18 cellular contexts compared by ENCODE assay signal in the genomic region with DNA sequence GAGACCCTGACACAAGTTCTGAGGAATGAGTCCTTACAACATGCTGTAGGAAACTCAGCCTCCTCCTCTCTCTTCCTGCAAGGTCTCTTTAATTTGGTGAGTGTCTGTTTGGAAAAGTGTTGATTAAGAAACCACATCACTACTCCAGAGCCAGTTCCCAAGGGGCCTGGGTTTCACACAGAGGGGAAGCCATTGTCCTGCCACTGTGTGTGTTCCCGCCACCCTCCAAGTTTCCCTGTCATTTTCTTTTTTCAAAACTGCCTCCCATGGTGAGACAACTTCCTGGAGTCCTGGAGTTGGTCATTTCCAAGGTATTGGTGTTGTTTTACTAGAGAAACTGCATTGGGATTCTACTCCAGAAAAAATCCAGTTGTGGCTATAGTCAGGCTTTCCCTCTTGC.
DNase-seq lines count a peak whose midpoint lies in the region; ATAC-seq and TF ChIP-seq lines count a peak whose summit lies in the region.
"Had no signal": no experiment of that assay in that cellular context is flagged by ENCODE, and none has a peak within 500 bp of the region (broad histone marks: within the 10 kb centered on the region; RNA-seq: fewer than 3 reads in every experiment).

No MANE protein-coding gene starts in this region.

- no peak overlapping the region for H3K9ac ChIP-seq in stomach smooth muscle (ENCODE audit: low read length in 2 of 2)

- peak overlapping the region; percentile 91 for H3K27ac Mint-ChIP-seq in WTC11
- H3K27ac Mint-ChIP-seq: CD4-positive, alpha-beta T cell had no signal

- POLR2A ChIA-PET in WTC11 (lab: Charles Lee): no interaction called here

- ATAC-seq in WTC11: peak; percentile 86
- no peak for ATAC-seq in gastroesophageal sphincter
- ATAC-seq: PC-3 had no signal

- intact Hi-C loops in left ventricle myocardium inferior (cut with micrococcal nuclease): no loop called here

- TF ChIP-seq POLR2A in gastroesophageal sphincter (IDR thresholded peaks at IDR 0.05): no peak

- no peak for TF ChIP-seq CTCF in WTC11 (IDR thresholded peaks at IDR 0.05)
- TF ChIP-seq CTCF in gastroesophageal sphincter (IDR thresholded peaks at IDR 0.05): no peak
- TF ChIP-seq CTCF in left ventricle myocardium inferior (IDR thresholded peaks at IDR 0.05; ENCODE audit: borderline replicate concordance): no peak

- H3K27me3 ChIP-seq in stomach smooth muscle (ENCODE audit: control insufficient read depth in 1 of 2, insufficient read depth in 2 of 2, low read length in 2 of 2) (no peaks in the 10 kb centered on the region), gastroesophageal sphincter (no peaks in the 10 kb centered on the region), left ventricle myocardium inferior (ENCODE audit: low read depth) (peaks cover 8% of the 10 kb centered on the region)
- H3K27me3 ChIP-seq: BE2C had no signal

- DNase-seq in NCI-H146 (lab: John Stamatoyannopoulos, UW) (peak; percentile 8), NCI-H146 treated with DMSO at 0.1 percent for 48 hours (lab: John Stamatoyannopoulos, UW; ENCODE audit: unreplicated experiment) (no peak), WTC11 (ENCODE audit: low spot score) (no peak), iPS-NIHi11 (ENCODE audit: low spot score) (peak; percentile 57), left ventricle myocardium inferior (no peak), NCI-H1105 (lab: John Stamatoyannopoulos, UW) (no peak)
- DNase-seq: BE2C; CD4-positive, alpha-beta T cell; NCI-H1092 treated with DMSO at 0.1 percent for 48 hours; NCI-H187; NCI-H2171 treated with DMSO at 0.1 percent for 48 hours; NCI-H446 treated with DMSO at 0.1 percent for 48 hours; NCI-H748 treated with DMSO at 0.1 percent for 48 hours; PC-3 had no signal

- H3K36me3 ChIP-seq in stomach smooth muscle (ENCODE audit: control insufficient read depth in 2 of 2, insufficient read depth in 2 of 2, low read length in 2 of 2) (no peaks in the 10 kb centered on the region), gastroesophageal sphincter (no peaks in the 10 kb centered on the region), left ventricle myocardium inferior (no peaks in the 10 kb centered on the region)
- H3K36me3 ChIP-seq: BE2C had no signal

- H3K4me3 ChIP-seq in stomach smooth muscle (ENCODE audit: low read length in 2 of 2) (no peak overlapping the region), gastroesophageal sphincter (no peak overlapping the region), left ventricle myocardium inferior (no peak overlapping the region)

- 100% methylated on average over 1 of the region's 1 CpG for WGBS in gastroesophageal sphincter (ENCODE audit: low coverage in 1 of 2), 2 donors

- no peak overlapping the region for H3K4me3 Mint-ChIP-seq in WTC11
- H3K4me3 Mint-ChIP-seq: CD4-positive, alpha-beta T cell had no signal

- no peak for TF ChIP-seq EP300 in gastroesophageal sphincter (IDR thresholded peaks at IDR 0.05)

- CTCF ChIA-PET in WTC11 (lab: Charles Lee): interaction anchor here (1.4 to 2.7 kb wide), 3 partner anchors 12 to 135 kb away, joined by 3 to 12 read pairs (median 5); no protein-coding TSS in a partner anchor

- H3K27me3 Mint-ChIP-seq in WTC11 (ENCODE audit: low read depth): no peaks in the 10 kb centered on the region

- H3K4me1 Mint-ChIP-seq in WTC11: peaks cover 45% of the 10 kb centered on the region

- no peaks in the 10 kb centered on the region for H3K9me3 ChIP-seq in stomach smooth muscle (ENCODE audit: control insufficient read depth in 2 of 2, low read length in 2 of 2)
- no peaks in the 10 kb centered on the region for H3K9me3 ChIP-seq in gastroesophageal sphincter
- H3K9me3 ChIP-seq in left ventricle myocardium inferior (replicated peaks): no peaks in the 10 kb centered on the region
- H3K9me3 ChIP-seq: BE2C had no signal

- peaks cover 6% of the 10 kb centered on the region for H3K9me3 Mint-ChIP-seq in WTC11
- H3K9me3 Mint-ChIP-seq: CD4-positive, alpha-beta T cell had no signal

- H3K36me3 Mint-ChIP-seq in WTC11: no peaks in the 10 kb centered on the region

- H3K4me1 ChIP-seq in stomach smooth muscle (ENCODE audit: control insufficient read depth, insufficient read depth, low read length) (peaks cover 10% of the 10 kb centered on the region), gastroesophageal sphincter (peaks cover 0 to 17% (median 0%) of the 10 kb centered on the region in 3 donors), left ventricle myocardium inferior (peaks cover 7% of the 10 kb centered on the region)
- H3K4me1 ChIP-seq: BE2C had no signal

- H3K27ac ChIP-seq in stomach smooth muscle (ENCODE audit: low read length) (peak overlapping the region; percentile 41), gastroesophageal sphincter (peak overlapping the region in 1 of 4 donors; percentile 2), left ventricle myocardium inferior (replicated peaks) (no peak overlapping the region)
- H3K27ac ChIP-seq: 22Rv1, RWPE1 had no signal

TF ChIP-seq in WTC11, 78 proteins besides CTCF, POLR2A, EP300 and RAD21:
- TF ChIP-seq GABPB1 (CRISPR knock-in tag; IDR thresholded peaks at IDR 0.05): no peak
- no peak for TF ChIP-seq CBFB (CRISPR knock-in tag; IDR thresholded peaks at IDR 0.05; ENCODE audit: low read depth)
- TF ChIP-seq SP1 (CRISPR knock-in tag; conservative IDR thresholded peaks at IDR 0.05): no peak
- peak; percentile 51; the same call in 1 of the 2 replicates for TF ChIP-seq TEAD1 (CRISPR knock-in tag; IDR thresholded peaks at IDR 0.05)
- no peak for TF ChIP-seq ZNF232 (CRISPR knock-in tag; IDR thresholded peaks at IDR 0.05)
- peak; percentile 92 for TF ChIP-seq ZNF423 (CRISPR knock-in tag; IDR thresholded peaks at IDR 0.05)

Comparison
In these comparisons a context has a peak if more than half of its experiments do, and no peak if none do; other contexts are left out.
1. DNase-seq: peak in NCI-H146 (single experiment) and iPS-NIHi11 (single experiment); none in NCI-H146 treated with DMSO at 0.1 percent for 48 hours (single experiment), WTC11 (single experiment), left ventricle myocardium inferior (single experiment) and NCI-H1105 (single experiment).